In genomic region chr4:3601108-3601690, GRCh38 we compare ENCODE assay signal across 7 cellular contexts.
DNase-seq lines count a peak whose midpoint lies in the region; ATAC-seq and TF ChIP-seq lines count a peak whose summit lies in the region.
"Not testable (repeated sequence)": the region's sequence is repeated elsewhere in the genome, so short reads cannot be mapped to it uniquely, and the experiment has no call there.

No MANE protein-coding gene starts in this region.

- H3K9me3 Mint-ChIP-seq in WTC11, activated B cell treated with CpG ODN at 0.5 μM for 24 hours: not testable (repeated sequence)

- CTCF ChIA-PET in WTC11 (lab: Charles Lee); activated B cell treated with CpG ODN at 0.5 μM for 24 hours (lab: Charles Lee): not testable (repeated sequence)

- peaks cover 10% of the 10 kb centered on the region; the same call in 1 of the 2 replicates for H3K27me3 Mint-ChIP-seq in WTC11 (ENCODE audit: low read depth)
- not testable (repeated sequence) for H3K27me3 Mint-ChIP-seq in activated B cell treated with CpG ODN at 0.5 μM for 24 hours

- H3K4ac ChIP-seq in neuronal stem cell (ENCODE audit: low read length): not testable (repeated sequence)

- not testable (repeated sequence) for H3K27me3 ChIP-seq in H7 (ENCODE audit: control insufficient read depth, insufficient read depth, low read length); neuronal stem cell (ENCODE audit: control insufficient read depth in 3 of 3, insufficient read depth in 3 of 3, low read depth in 1 of 3, low read length in 3 of 3); osteoblast (ENCODE audit: insufficient read depth, low read length)

- H3K4me3 Mint-ChIP-seq in WTC11, activated B cell treated with CpG ODN at 0.5 μM for 24 hours: not testable (repeated sequence)

- not testable (repeated sequence) for H3K14ac ChIP-seq in neuronal stem cell (ENCODE audit: low read length)

- peak overlapping the region; percentile 73 for H2BK12ac ChIP-seq in neuronal stem cell (ENCODE audit: low read length)

- H3K4me3 ChIP-seq in H7 (ENCODE audit: insufficient read depth, low read depth, low read length); neuronal stem cell (ENCODE audit: low read length in 2 of 2); osteoblast (ENCODE audit: insufficient read depth, low read length): not testable (repeated sequence)

- TF ChIP-seq CTCF in WTC11 (IDR thresholded peaks at IDR 0.05); activated B cell treated with CpG ODN at 0.5 μM for 24 hours (IDR thresholded peaks at IDR 0.05); osteoblast (IDR thresholded peaks at IDR 0.05; ENCODE audit: extremely low read depth, low read depth, low read length): not testable (repeated sequence)

- H2AK5ac ChIP-seq in neuronal stem cell (ENCODE audit: low read depth, low read length): not testable (repeated sequence)

- not testable (repeated sequence) for H4K8ac ChIP-seq in neuronal stem cell (ENCODE audit: low read depth, low read length)

- H2BK15ac ChIP-seq in neuronal stem cell (ENCODE audit: low read length): not testable (repeated sequence)

- not testable (repeated sequence) for H3K36me3 Mint-ChIP-seq in WTC11; activated B cell treated with CpG ODN at 0.5 μM for 24 hours (ENCODE audit: low read depth)

- H3K79me2 ChIP-seq in osteoblast (ENCODE audit: insufficient read depth, low read length): not testable (repeated sequence)

- not testable (repeated sequence) for H4K91ac ChIP-seq in neuronal stem cell (ENCODE audit: low read depth, low read length, poor library complexity)

- H3K79me1 ChIP-seq in neuronal stem cell (ENCODE audit: low read depth, low read length): not testable (repeated sequence)

- no CpG with 5 or more reads among the region's 12 CpGs for WGBS in neuronal stem cell (ENCODE audit: extremely low coverage in 2 of 2, insufficient read length in 2 of 2, insufficient replicate concordance in 1 of 2), 2 donors

- H3K36me3 ChIP-seq in H7 (replicated peaks; ENCODE audit: control insufficient read depth, insufficient read depth, low read length); neuronal stem cell (replicated peaks in 1 of 2; ENCODE audit: control insufficient read depth in 2 of 2, insufficient read depth in 2 of 2, low read length in 2 of 2); osteoblast (ENCODE audit: insufficient read depth, low read length): not testable (repeated sequence)

- H3K27ac ChIP-seq in neuronal stem cell (replicated peaks; ENCODE audit: low read length); osteoblast (ENCODE audit: low read depth, low read length): not testable (repeated sequence)

- ATAC-seq in WTC11; activated B cell treated with CpG ODN at 0.5 μM for 24 hours (ENCODE audit: low read depth): not testable (repeated sequence)

- not testable (repeated sequence) for H3K9me3 ChIP-seq in neuronal stem cell (replicated peaks in 1 of 2; ENCODE audit: control insufficient read depth in 2 of 2, insufficient read depth in 1 of 2, low read depth in 1 of 2, low read length in 2 of 2); osteoblast (ENCODE audit: low read depth, low read length)

- H3K4me1 Mint-ChIP-seq in WTC11, activated B cell treated with CpG ODN at 0.5 μM for 24 hours: not testable (repeated sequence)

- not testable (repeated sequence) for H3K9ac ChIP-seq in neuronal stem cell (ENCODE audit: low read depth, low read length, poor library complexity)

- intact Hi-C loops in activated B cell treated with CpG ODN at 0.5 μM for 24 hours (cut with micrococcal nuclease): not testable (repeated sequence)

- H2AFZ ChIP-seq in neuronal stem cell (ENCODE audit: low read length); osteoblast (ENCODE audit: low read length): not testable (repeated sequence)

- DNase-seq in H7: peak; percentile 18
- not testable (repeated sequence) for DNase-seq in WTC11 (ENCODE audit: low spot score); neuronal stem cell (ENCODE audit: low spot score)
- peak; percentile 0 for DNase-seq in activated B cell treated with CpG ODN at 0.5 μM for 24 hours
- peak; percentile 30 for DNase-seq in activated effector memory CD4-positive, alpha-beta T cell treated with anti-CD3 and anti-CD28 coated beads, Interleukin-2, amount 50 U/mL, for 16 hours
- DNase-seq in mesenteric fat pad (ENCODE audit: low spot score): peak; percentile 87
- DNase-seq in osteoblast (ENCODE audit: insufficient read length, low spot score, missing footprints): peak; percentile 11

- H4K20me1 ChIP-seq in osteoblast (ENCODE audit: insufficient read depth, low read length): not testable (repeated sequence)

- not testable (repeated sequence) for H3K23ac ChIP-seq in neuronal stem cell (ENCODE audit: low read depth, low read length, poor library complexity)

- H2BK5ac ChIP-seq in neuronal stem cell (ENCODE audit: low read length): not testable (repeated sequence)

- not testable (repeated sequence) for H3K4me2 ChIP-seq in neuronal stem cell (ENCODE audit: insufficient read depth, low read length, poor library complexity, severe bottlenecking); osteoblast (ENCODE audit: insufficient read depth, low read length)

- H3K18ac ChIP-seq in neuronal stem cell (ENCODE audit: low read length): peak overlapping the region; percentile 57

- POLR2A ChIA-PET in WTC11 (lab: Charles Lee); activated B cell treated with CpG ODN at 0.5 μM for 24 hours (lab: Charles Lee): not testable (repeated sequence)

- not testable (repeated sequence) for H2BK120ac ChIP-seq in neuronal stem cell (ENCODE audit: low read depth, low read length)

- peak overlapping the region; percentile 32; the same call in 1 of the 2 replicates for H3K27ac Mint-ChIP-seq in WTC11
- H3K27ac Mint-ChIP-seq in activated B cell treated with CpG ODN at 0.5 μM for 24 hours: not testable (repeated sequence)

- not testable (repeated sequence) for H3K4me1 ChIP-seq in neuronal stem cell (ENCODE audit: control insufficient read depth in 2 of 2, insufficient read depth in 1 of 2, low read depth in 1 of 2, low read length in 2 of 2); osteoblast (ENCODE audit: insufficient read depth, low read length)
